In genomic region chr1:31607360-31607759, GRCh38 we compare ENCODE assay signal across 16 cellular contexts. TPM values are rescaled to one million over a fixed set of nuclear protein-coding genes. Genes with fewer than 3 reads are reported as not detected.
A peak's percentile ranks its signal among the peaks of the same experiment; 100 is the strongest.
DNase-seq lines count a peak whose midpoint lies in the region; ATAC-seq lines count a peak whose summit lies in the region.
"Had no signal": no experiment of that assay in that cellular context is flagged by ENCODE, and none has a peak within 500 bp of the region (broad histone marks: within the 10 kb centered on the region; RNA-seq: fewer than 3 reads in every experiment).

No MANE protein-coding gene starts in this region.

- H3K27ac Mint-ChIP-seq in activated CD8-positive, alpha-beta memory T cell treated with anti-CD3 and anti-CD28 coated beads, Interleukin-2, amount 10 ng/mL, durations not matched to agents 7 days and 5 days, result no peak overlapping the region
- H3K27ac Mint-ChIP-seq: H9 had no signal

- H3K9me3 Mint-ChIP-seq in activated CD8-positive, alpha-beta memory T cell treated with anti-CD3 and anti-CD28 coated beads, Interleukin-2, amount 10 ng/mL, durations not matched to agents 7 days and 5 days (ENCODE audit: low read depth), result no peaks in the 10 kb centered on the region
- H3K9me3 Mint-ChIP-seq: H9 had no signal

- H3K36me3 Mint-ChIP-seq in activated CD8-positive, alpha-beta memory T cell treated with anti-CD3 and anti-CD28 coated beads, Interleukin-2, amount 10 ng/mL, durations not matched to agents 7 days and 5 days, result peaks cover 2% of the 10 kb centered on the region
- H3K36me3 Mint-ChIP-seq: CD4-positive, alpha-beta memory T cell had no signal

- peaks cover 13% of the 10 kb centered on the region for H3K27me3 Mint-ChIP-seq in activated CD8-positive, alpha-beta memory T cell treated with anti-CD3 and anti-CD28 coated beads, Interleukin-2, amount 10 ng/mL, durations not matched to agents 7 days and 5 days

- CTCF ChIA-PET in activated CD8-positive, alpha-beta memory T cell treated with anti-CD3 and anti-CD28 coated beads, Interleukin-2, amount 10 ng/mL, durations not matched to agents 7 days and 5 days (lab: Charles Lee), result interaction anchor here (0.6 to 4.5 kb wide), 2 partner anchors 11 to 1495 kb away, joined by 3 to 17 read pairs; partner anchors contain the start of gene HCRTR1

- peaks cover 20% of the 10 kb centered on the region for H3K4me1 Mint-ChIP-seq in activated CD8-positive, alpha-beta memory T cell treated with anti-CD3 and anti-CD28 coated beads, Interleukin-2, amount 10 ng/mL, durations not matched to agents 7 days and 5 days
- H3K4me1 Mint-ChIP-seq: CD4-positive, alpha-beta memory T cell; H9 had no signal

- H3K4me3 Mint-ChIP-seq in activated CD8-positive, alpha-beta memory T cell treated with anti-CD3 and anti-CD28 coated beads, Interleukin-2, amount 10 ng/mL, durations not matched to agents 7 days and 5 days, result no peak overlapping the region
- H3K4me3 Mint-ChIP-seq: CD4-positive, alpha-beta memory T cell; H9 had no signal

- no peak for ATAC-seq in activated CD8-positive, alpha-beta memory T cell treated with anti-CD3 and anti-CD28 coated beads, Interleukin-2, amount 10 ng/mL, durations not matched to agents 7 days and 5 days
- ATAC-seq in left lobe of liver (no peak), sciatic nerve (no peak), HG02763 (IDR thresholded peaks at IDR 0.05; ENCODE audit: unreplicated experiment) (no peak)
- ATAC-seq: A549 had no signal

- DNase-seq in activated CD8-positive, alpha-beta memory T cell treated with anti-CD3 and anti-CD28 coated beads, Interleukin-2, amount 50 U/mL, for 48 hours, result peak; percentile 18
- no peak for DNase-seq in activated CD8-positive, alpha-beta memory T cell treated with anti-CD3 and anti-CD28 coated beads, Interleukin-2, amount 10 ng/mL, durations not matched to agents 7 days and 5 days
- DNase-seq in left lobe of liver (ENCODE audit: low spot score), result peak; percentile 26
- peak; percentile 4 for DNase-seq in sciatic nerve (ENCODE audit: low spot score)
- DNase-seq in ureter (ENCODE audit: low spot score), result peak; percentile 18
- DNase-seq in cerebellum (ENCODE audit: low spot score), result no peak
- no peak for DNase-seq in MV-4-11 (lab: John Stamatoyannopoulos, UW)
- DNase-seq: AML-193, DMS53, DND-41, EL, H9 had no signal

- intact Hi-C loops in sciatic nerve (cut with DNase I), result no loop called here

RNA-seq across cellular contexts. Expression of gene HCRTR1, which starts 10.1 kb away (rescaled TPM):
- not detected for total RNA-seq in activated CD8-positive, alpha-beta memory T cell treated with anti-CD3 and anti-CD28 coated beads, Interleukin-2, amount 10 ng/mL, durations not matched to agents 7 days and 5 days
- total RNA-seq in left lobe of liver (not detected), sciatic nerve (0.31 TPM), ureter (not detected), cerebellum (0.64 TPM)
- total RNA-seq: CD4-positive, alpha-beta memory T cell; H9; HT-29 had no signal

RNA-seq across cellular contexts. Expression of gene TINAGL1, which starts 31.0 kb away (rescaled TPM):
- total RNA-seq in activated CD8-positive, alpha-beta memory T cell treated with anti-CD3 and anti-CD28 coated beads, Interleukin-2, amount 10 ng/mL, durations not matched to agents 7 days and 5 days, result not detected
- total RNA-seq in left lobe of liver, result 12.0 TPM
- 91.9 TPM for total RNA-seq in sciatic nerve
- total RNA-seq in ureter, result 218 TPM
- 4.5 TPM for total RNA-seq in cerebellum
- total RNA-seq: CD4-positive, alpha-beta memory T cell had no signal

RNA-seq across cellular contexts. Expression of gene PEF1, which starts 37.3 kb away (rescaled TPM):
- total RNA-seq in activated CD8-positive, alpha-beta memory T cell treated with anti-CD3 and anti-CD28 coated beads, Interleukin-2, amount 10 ng/mL, durations not matched to agents 7 days and 5 days, result 10 to 100 TPM; 45.9 to 47.1 TPM
- total RNA-seq in left lobe of liver, result 24.3 TPM
- 56.7 TPM for total RNA-seq in sciatic nerve
- total RNA-seq in ureter, result 76.9 TPM
- 29.2 TPM for total RNA-seq in cerebellum

Comparison
In these comparisons a context has a peak if more than half of its experiments do, and no peak if none do; other contexts are left out.
1. DNase-seq: peak in activated CD8-positive, alpha-beta memory T cell treated with anti-CD3 and anti-CD28 coated beads, Interleukin-2, amount 50 U/mL, for 48 hours (single experiment), left lobe of liver (single experiment), sciatic nerve (single experiment) and ureter (single experiment); none in activated CD8-positive, alpha-beta memory T cell treated with anti-CD3 and anti-CD28 coated beads, Interleukin-2, amount 10 ng/mL, durations not matched to agents 7 days and 5 days (single experiment), cerebellum (single experiment) and MV-4-11 (single experiment).